25 cellular contexts compared by ENCODE assay signal in genomic region chr2:3468296-3468988, GRCh38. TPM values are rescaled to one million over a fixed set of nuclear protein-coding genes. Genes with fewer than 3 reads are reported as not detected.
A peak's percentile ranks its signal among the peaks of the same experiment; 100 is the strongest.
DNase-seq lines count a peak whose midpoint lies in the region; ATAC-seq and TF ChIP-seq lines count a peak whose summit lies in the region.
"Had no signal": no experiment of that assay in that cellular context is flagged by ENCODE, and none has a peak within 500 bp of the region (broad histone marks: within the 10 kb centered on the region; RNA-seq: fewer than 3 reads in every experiment).

No MANE protein-coding gene starts in this region.

- no peak for TF ChIP-seq POLR2A in IMR-90 (IDR thresholded peaks at IDR 0.05; ENCODE audit: low read depth, low read length)
- no peak for TF ChIP-seq POLR2A in esophagus muscularis mucosa (IDR thresholded peaks at IDR 0.05; ENCODE audit: low read depth)
- TF ChIP-seq POLR2A in sigmoid colon (IDR thresholded peaks at IDR 0.05): no peak

- POLR2A ChIA-PET in IMR-90 (lab: Charles Lee; ENCODE audit: unreplicated experiment): no interaction called here

- no peak overlapping the region for H2BK15ac ChIP-seq in IMR-90 (ENCODE audit: low read depth, low read length)

- no peak overlapping the region for H4K5ac ChIP-seq in IMR-90 (ENCODE audit: low read depth, low read length)

- H2AK9ac ChIP-seq in IMR-90 (replicated peaks; ENCODE audit: low read depth, low read length, poor library complexity): no peak overlapping the region

- no peaks in the 10 kb centered on the region for H4K20me1 ChIP-seq in IMR-90 (ENCODE audit: insufficient read depth, low read length)

- BruUV-seq in IMR-90 (replicated peaks; lab: Mats Ljungman, UMichigan): no TSS peak

- H3K4me2 ChIP-seq in IMR-90 (ENCODE audit: low read depth, low read length): no peak overlapping the region
- H3K4me2 ChIP-seq: BLaER1 treated with 17β-estradiol and CSF1 and Interleukin-3, amounts not matched to agents 10 nM and 100 nM; KMS-11 had no signal

- no peak overlapping the region for H2AFZ ChIP-seq in ACC112 (ENCODE audit: low read length, unreplicated experiment)
- no peak overlapping the region for H2AFZ ChIP-seq in IMR-90 (replicated peaks; ENCODE audit: low read length, poor library complexity)

- no peak overlapping the region for H2BK120ac ChIP-seq in IMR-90 (ENCODE audit: low read depth, low read length)

- H3K79me2 ChIP-seq in ACC112 (ENCODE audit: control insufficient read depth, insufficient read depth, low read length, unreplicated experiment): no peaks in the 10 kb centered on the region

- no peak for DNase-seq in IMR-90
- DNase-seq in esophagus muscularis mucosa (ENCODE audit: extremely low spot score): no peak
- no peak for DNase-seq in sigmoid colon
- DNase-seq in stimulated activated naive CD4-positive, alpha-beta T cell treated with Interleukin-2 at 50 U/mL for 16 hours (lab: John Stamatoyannopoulos, UW): no peak
- no peak for DNase-seq in activated CD4-positive, alpha-beta T cell treated with anti-CD3 and anti-CD28 coated beads for 48 hours
- DNase-seq in Kasumi-1 (lab: John Stamatoyannopoulos, UW): no peak
- DNase-seq: ACHN; activated CD4-positive, alpha-beta T cell treated with anti-CD3 and anti-CD28 coated beads for 1 hour; activated naive CD4-positive, alpha-beta T cell; activated T-cell treated with anti-CD3 and anti-CD28 coated beads, Interleukin-2, amount 50 U/mL, for 1 hour; adrenal gland; DND-41; NCI-H2171 treated with DMSO at 0.1 percent for 48 hours; NCI-H526; right lobe of liver; T-cell had no signal

- ATAC-seq in IMR-90 (ENCODE audit: low read depth) (no peak), GM21737 (IDR thresholded peaks at IDR 0.05; ENCODE audit: unreplicated experiment) (no peak)
- ATAC-seq: GM12878; natural killer cell treated with Interleukin-12 subunit alpha and Interleukin-12 subunit beta and Interleukin-15 and Interleukin-18, amount 100 ng/mL, for 72 hours; pancreas; right lobe of liver; T-cell had no signal

- TF ChIP-seq RAD21 in IMR-90 (IDR thresholded peaks at IDR 0.05; ENCODE audit: low read length): no peak

- H3K36me3 ChIP-seq in ACC112 (ENCODE audit: insufficient read depth, low read length): peaks cover 18% of the 10 kb centered on the region; the same call in 1 of the 2 replicates
- peaks cover 42% of the 10 kb centered on the region for H3K36me3 ChIP-seq in IMR-90 (ENCODE audit: control insufficient read depth, insufficient read depth, low read length)
- peaks cover 21 to 76% (median 62%) of the 10 kb centered on the region in 4 donors for H3K36me3 ChIP-seq in esophagus muscularis mucosa
- peaks cover 17 to 77% (median 39%) of the 10 kb centered on the region in 4 donors for H3K36me3 ChIP-seq in sigmoid colon

- peaks cover 53% of the 10 kb centered on the region for H3K4me1 ChIP-seq in ACC112 (ENCODE audit: control insufficient read depth, insufficient read depth, low read length, unreplicated experiment)
- peaks cover 28% of the 10 kb centered on the region for H3K4me1 ChIP-seq in IMR-90 (ENCODE audit: control insufficient read depth, insufficient read depth, low read length)
- H3K4me1 ChIP-seq in esophagus muscularis mucosa: peaks cover 32 to 47% (median 41%) of the 10 kb centered on the region in 4 donors
- H3K4me1 ChIP-seq in sigmoid colon: peaks cover 0 to 43% (median 32%) of the 10 kb centered on the region in 4 donors
- H3K4me1 ChIP-seq: HAP-1, pancreas, right lobe of liver had no signal

- WGBS in IMR-90 (ENCODE audit: extremely low coverage in 2 of 2, insufficient read length in 1 of 2), 2 experiments: 96% methylated on average over 16 of the region's 31 CpGs; no CpG with 5 or more reads in 1 of the 2 experiments
- 96% methylated on average over 26 of the region's 31 CpGs for WGBS in esophagus muscularis mucosa
- WGBS in sigmoid colon, 2 donors: 95 to 97% methylated on average over 31 of the region's 31 CpGs

- H3K27me3 ChIP-seq in ACC112 (ENCODE audit: insufficient read depth, low read length): no peaks in the 10 kb centered on the region
- H3K27me3 ChIP-seq in IMR-90 (ENCODE audit: control insufficient read depth, insufficient read depth, low read length): no peaks in the 10 kb centered on the region
- no peaks in the 10 kb centered on the region for H3K27me3 ChIP-seq in esophagus muscularis mucosa
- no peaks in the 10 kb centered on the region for H3K27me3 ChIP-seq in sigmoid colon
- H3K27me3 ChIP-seq: adrenal gland; BLaER1 treated with 17β-estradiol and CSF1 and Interleukin-3, amounts not matched to agents 10 nM and 100 nM; pancreas; right lobe of liver; SJSA1 had no signal

- H3K4ac ChIP-seq in IMR-90 (ENCODE audit: low read depth, low read length): peak overlapping the region; percentile 9; the same call in 1 of the 2 replicates

- H3K9me1 ChIP-seq in IMR-90 (ENCODE audit: insufficient read depth, low read length): peaks cover 27% of the 10 kb centered on the region

- H4K91ac ChIP-seq in IMR-90 (ENCODE audit: insufficient read depth, low read depth, low read length): peak overlapping the region; percentile 19; the same call in 1 of the 2 replicates

- CTCF ChIA-PET in IMR-90 (lab: Yijun Ruan, JAX): no interaction called here

- TF ChIP-seq CTCF in IMR-90 (conservative IDR thresholded peaks at IDR 0.05; ENCODE audit: low read depth, low read length) (no peak), esophagus muscularis mucosa (IDR thresholded peaks at IDR 0.05) (no peak), sigmoid colon (IDR thresholded peaks at IDR 0.05) (no peak)

- no peaks in the 10 kb centered on the region for H3K9me3 ChIP-seq in IMR-90 (ENCODE audit: control insufficient read depth, insufficient read depth, low read length)
- H3K9me3 ChIP-seq in esophagus muscularis mucosa: no peaks in the 10 kb centered on the region
- no peaks in the 10 kb centered on the region for H3K9me3 ChIP-seq in sigmoid colon
- H3K9me3 ChIP-seq: adrenal gland; BLaER1 treated with 17β-estradiol and CSF1 and Interleukin-3, amounts not matched to agents 10 nM and 100 nM; HAP-1; pancreas; right lobe of liver; SJSA1 had no signal

- in situ Hi-C loops in IMR-90 (cut with MboI; ENCODE audit: low sequenced_read_pairs): no loop called here

- H2AK5ac ChIP-seq in IMR-90 (ENCODE audit: low read depth, low read length): no peak overlapping the region; the same call in 1 of the 2 replicates

- intact Hi-C loops in IMR-90 (cut with micrococcal nuclease): loop anchor here (5.0 kb wide), 1 partner anchor 184 kb away; no protein-coding TSS in a partner anchor
- intact Hi-C loops in esophagus muscularis mucosa (cut with DNase I): loop anchor here (10.0 kb wide), 1 partner anchor 1614 kb away; no protein-coding TSS in a partner anchor
- intact Hi-C loops in sigmoid colon (cut with DNase I): no loop called here

- H2BK5ac ChIP-seq in IMR-90 (ENCODE audit: low read depth, low read length, poor library complexity, severe bottlenecking): no peak overlapping the region

- dilution Hi-C loops in IMR-90 (cut with HindIII; ENCODE audit: low sequenced_read_pairs, unreplicated experiment): no loop called here

- no peak overlapping the region for H3K14ac ChIP-seq in IMR-90 (replicated peaks; ENCODE audit: low read depth, low read length)

- H3K18ac ChIP-seq in IMR-90 (ENCODE audit: low read depth, low read length): no peak overlapping the region

- no peak overlapping the region for H3K56ac ChIP-seq in IMR-90 (ENCODE audit: extremely low read depth, insufficient read depth, low read length)

- no peak overlapping the region; the same call in 1 of the 2 replicates for H2BK20ac ChIP-seq in IMR-90 (ENCODE audit: low read depth, low read length)

- H3K4me3 ChIP-seq in ACC112 (ENCODE audit: low read depth, low read length) (no peak overlapping the region), IMR-90 (ENCODE audit: insufficient read depth, low read depth, low read length) (no peak overlapping the region), esophagus muscularis mucosa (no peak overlapping the region), sigmoid colon (no peak overlapping the region)
- H3K4me3 ChIP-seq: adrenal gland; BLaER1 treated with 17β-estradiol and CSF1 and Interleukin-3, amounts not matched to agents 10 nM and 100 nM; GM12878; HAP-1; pancreas; right lobe of liver; SJSA1 had no signal

- no peak overlapping the region for H4K8ac ChIP-seq in IMR-90 (ENCODE audit: low read depth in 2 of 2, low read length in 2 of 2)

- H3K23ac ChIP-seq in IMR-90 (ENCODE audit: low read depth, low read length): no peak overlapping the region

- H3K79me1 ChIP-seq in IMR-90 (ENCODE audit: low read depth in 1 of 2, low read length in 2 of 2): peaks cover 5 to 52% of the 10 kb centered on the region in 2 experiments; a peak in 3 of 4 replicates

- H3K9ac ChIP-seq in IMR-90 (ENCODE audit: low read depth, low read length): no peak overlapping the region
- H3K9ac ChIP-seq: BLaER1 treated with 17β-estradiol and CSF1 and Interleukin-3, amounts not matched to agents 10 nM and 100 nM; KMS-11 had no signal

- peak overlapping the region; percentile 98 for H3K27ac ChIP-seq in ACC112 (ENCODE audit: low read depth, low read length)
- H3K27ac ChIP-seq in IMR-90 (ENCODE audit: insufficient read depth, low read length): no peak overlapping the region
- H3K27ac ChIP-seq in esophagus muscularis mucosa (replicated peaks in 1 of 4): peak overlapping the region; percentile 83 to 88 (median 84)
- H3K27ac ChIP-seq in sigmoid colon: peak overlapping the region; percentile 78 to 88 (median 84)
- H3K27ac ChIP-seq: BLaER1 treated with 17β-estradiol and CSF1 and Interleukin-3, amounts not matched to agents 10 nM and 100 nM; KMS-11; pancreas; right lobe of liver; SJSA1 had no signal

- TF ChIP-seq EP300 in esophagus muscularis mucosa (IDR thresholded peaks at IDR 0.05): no peak
- TF ChIP-seq EP300 in sigmoid colon (IDR thresholded peaks at IDR 0.05): no peak

TF ChIP-seq in IMR-90, 13 proteins besides CTCF, POLR2A, EP300 and RAD21 (continues in another document):
- TF ChIP-seq MAZ (IDR thresholded peaks at IDR 0.05; ENCODE audit: borderline replicate concordance, low read depth, low read length) (no peak), ELK1 (IDR thresholded peaks at IDR 0.05; ENCODE audit: borderline replicate concordance, low read depth, low read length) (no peak)

RNA-seq across cellular contexts. Expression of gene ADI1, which starts 50.9 kb away (rescaled TPM):
- total RNA-seq in IMR-90 (2012; rRNA removed) (43.2 and 49.7 TPM in 2 replicates), esophagus muscularis mucosa (100 to 1,000 TPM in 1 of 4 donors, 10 to 100 TPM in 3; 90.0 to 130 (median 96.9) TPM), sigmoid colon (100 to 1,000 TPM in 1 of 4 donors, 10 to 100 TPM in 3; 35.7 to 104 (median 77.1) TPM)
- polyA plus RNA-seq in IMR-90 (2012; rRNA removed) (40.7 and 46.0 TPM in 2 replicates), sigmoid colon (100 to 1,000 TPM in 2 of 3 donors, 10 to 100 TPM in 1; 47.4 to 114 (median 111) TPM)
- polyA plus RNA-seq in IMR-90 (2012; cell fraction: cytosol; rRNA removed): 29.8 and 43.8 TPM in 2 replicates
- polyA plus RNA-seq in IMR-90 (2012; cell fraction: nucleus; rRNA removed; ENCODE audit: low replicate concordance): 17.0 and 52.0 TPM in 2 replicates
